ENCODE assay signal across 8 cellular contexts in genomic region chr14:105398726-105399440, GRCh38. TPM values are rescaled to one million over a fixed set of nuclear protein-coding genes. Genes with fewer than 3 reads are reported as not detected.
A peak's percentile ranks its signal among the peaks of the same experiment; 100 is the strongest.
DNase-seq lines count a peak whose midpoint lies in the region; ATAC-seq, FAIRE-seq and TF ChIP-seq lines count a peak whose summit lies in the region.

No MANE protein-coding gene starts in this region.

- peak overlapping the region; percentile 90 for H3K4me2 ChIP-seq in GM12878 (ENCODE audit: control insufficient read depth, insufficient read depth)

- TF ChIP-seq POLR2A in GM12878 (IDR thresholded peaks at IDR 0.05; ENCODE audit: low read depth, low read length) = peak; percentile 39

- peak overlapping the region; percentile 95 to 99 for H3K4me3 Mint-ChIP-seq in stimulated activated naive CD8-positive, alpha-beta T cell treated with anti-CD3 and anti-CD28 coated beads, Interleukin-15, amount 100 ng/mL, for 72 hours

- no peaks in the 10 kb centered on the region for H3K27me3 Mint-ChIP-seq in stimulated activated naive CD8-positive, alpha-beta T cell treated with anti-CD3 and anti-CD28 coated beads, Interleukin-15, amount 100 ng/mL, for 72 hours

- peaks cover 16% of the 10 kb centered on the region for H3K4me1 ChIP-seq in GM12878 (ENCODE audit: control insufficient read depth, insufficient read depth, low read length)

- no peaks in the 10 kb centered on the region; the same call in 2 of the 3 replicates for H3K9me3 ChIP-seq in GM12878 (replicated peaks; ENCODE audit: control insufficient read depth, insufficient read depth, low read length)

- BruUV-seq in GM12878 (replicated peaks; lab: Mats Ljungman, UMichigan) = no TSS peak

- no peak for TF ChIP-seq RAD21 in GM12878 (IDR thresholded peaks at IDR 0.05; ENCODE audit: insufficient read depth, low read depth, low read length)

- peak overlapping the region; percentile 88 for H3K4me3 ChIP-seq in GM12878

- CTCF ChIA-PET in GM12878 (lab: Yijun Ruan, JAX) = interaction anchor here (0.6 kb wide), 1 partner anchor 87 kb away, joined by 3 read pairs; no protein-coding TSS in a partner anchor

- SMC1A ChIA-PET in GM12878 (lab: Charles Lee; ENCODE audit: uncharacterized antibody, unreplicated experiment) = interaction anchor here (0.9 to 1.1 kb wide), 2 partner anchors 23 to 28 kb away, joined by 3 to 5 read pairs; no protein-coding TSS in a partner anchor

- H3K36me3 ChIP-seq in GM12878 (ENCODE audit: control insufficient read depth in 2 of 2, insufficient read depth in 2 of 2, low read length in 1 of 2) = peaks cover 1 to 12% of the 10 kb centered on the region in 2 experiments; a peak in 3 of 4 replicates

- RAD21 ChIA-PET in GM12878 (lab: Charles Lee; ENCODE audit: unreplicated experiment) = interaction anchor here (1.4 kb wide), 1 partner anchor 82 kb away, joined by 5 read pairs; no protein-coding TSS in a partner anchor

- H3K9me3 Mint-ChIP-seq in stimulated activated naive CD8-positive, alpha-beta T cell treated with anti-CD3 and anti-CD28 coated beads, Interleukin-15, amount 100 ng/mL, for 72 hours = peaks cover 8 to 13% of the 10 kb centered on the region in 2 donors

- no peak for TF ChIP-seq CTCF in GM12878 (IDR thresholded peaks at IDR 0.05 in 2 of 3, conservative IDR thresholded peaks at IDR 0.05 in 1 of 3; ENCODE audit: control insufficient read depth in 2 of 3, extremely low read depth in 1 of 3, insufficient read depth in 1 of 3, low read depth in 3 of 3, low read length in 3 of 3)

- in situ Hi-C loops in GM12878 (cut with MboI) = no loop called here

- peak overlapping the region; percentile 94 for H3K9ac ChIP-seq in GM12878 (ENCODE audit: control insufficient read depth, insufficient read depth, low read length)

- peaks cover 33% of the 10 kb centered on the region for H3K4me1 Mint-ChIP-seq in stimulated activated naive CD8-positive, alpha-beta T cell treated with anti-CD3 and anti-CD28 coated beads, Interleukin-15, amount 100 ng/mL, for 72 hours

- peak overlapping the region; percentile 96 to 99 for H3K27ac Mint-ChIP-seq in stimulated activated naive CD8-positive, alpha-beta T cell treated with anti-CD3 and anti-CD28 coated beads, Interleukin-15, amount 100 ng/mL, for 72 hours

- DNase-seq in stimulated activated CD4-positive, alpha-beta T cell treated with anti-CD3 and anti-CD28 coated beads, Interleukin-15, amount 100 ng/mL, for 24 hours = peak; percentile 69
- DNase-seq in stimulated activated CD4-positive, alpha-beta T cell treated with anti-CD3 and anti-CD28 coated beads, Interleukin-4, amount 100 ng/mL, for 24 hours = no peak
- peak; percentile 57 to 69 for DNase-seq in NOMO-1 (lab: John Stamatoyannopoulos, UW; ENCODE audit: unreplicated experiment in 2 of 2)
- DNase-seq in GM12878 (ENCODE audit: low read depth, low spot score) = no peak
- peak; percentile 28 for DNase-seq in iris pigment epithelial cell (ENCODE audit: low read depth)
- DNase-seq in stimulated activated naive CD8-positive, alpha-beta T cell treated with anti-CD3 and anti-CD28 coated beads, Interleukin-15, amount 100 ng/mL, for 72 hours = no peak
- DNase-seq in nucleus accumbens (lab: John Stamatoyannopoulos, UW) = no peak

- H2AFZ ChIP-seq in GM12878 (ENCODE audit: control insufficient read depth, low read depth, low read length) = peak overlapping the region; percentile 92

- no peaks in the 10 kb centered on the region for H4K20me1 ChIP-seq in GM12878 (ENCODE audit: control insufficient read depth, insufficient read depth)

- ATAC-seq in HG02938 (IDR thresholded peaks at IDR 0.05; ENCODE audit: unreplicated experiment) = peak; percentile 32
- peak; percentile 76 for ATAC-seq in GM12878
- peak; percentile 68 for ATAC-seq in stimulated activated naive CD8-positive, alpha-beta T cell treated with anti-CD3 and anti-CD28 coated beads, Interleukin-15, amount 100 ng/mL, for 72 hours

- 4% methylated on average over 35 of the region's 40 CpGs for WGBS in GM12878 (ENCODE audit: insufficient coverage, insufficient replicate concordance, low lambda C conversion rate, missing lambda C conversion rate)

- intact Hi-C loops in GM12878 (cut with micrococcal nuclease; ENCODE audit: unreplicated experiment) = no loop called here

- FAIRE-seq in GM12878 (lab: Jason Lieb, UNC) = no peak

- H3K79me2 ChIP-seq in GM12878 (ENCODE audit: control insufficient read depth, insufficient read depth, low read length) = peaks cover 15% of the 10 kb centered on the region

- peak overlapping the region; percentile 84 for H3K27ac ChIP-seq in GM12878 (ENCODE audit: control insufficient read depth, insufficient read depth)

- POLR2A ChIA-PET in GM12878 (lab: Charles Lee) = interaction anchor here (0.6 to 1.0 kb wide), 2 partner anchors 83 to 91 kb away, joined by 3 to 4 read pairs; no protein-coding TSS in a partner anchor

- no peaks in the 10 kb centered on the region for H3K27me3 ChIP-seq in GM12878 (replicated peaks in 1 of 2; ENCODE audit: control insufficient read depth in 2 of 2, insufficient read depth in 2 of 2, low read length in 1 of 2)

- TF ChIP-seq EP300 in GM12878 (IDR thresholded peaks at IDR 0.05; ENCODE audit: borderline replicate concordance in 1 of 2, control insufficient read depth in 1 of 2, low read depth in 2 of 2, low read length in 2 of 2) = no peak

TF ChIP-seq in GM12878, 131 proteins besides CTCF, POLR2A, EP300 and RAD21:
- 0 out of 2 replicates have a peak, but pooled peaks have one; percentile 2 for TF ChIP-seq POLR2AphosphoS2 (IDR thresholded peaks at IDR 0.05; ENCODE audit: low read depth, low read length)
- TF ChIP-seq LARP7 (IDR thresholded peaks at IDR 0.05) = 0 out of 2 replicates have a peak, but pooled peaks have one; percentile 10
- no peak for TF ChIP-seq IKZF2 (IDR thresholded peaks at IDR 0.05)
- peak; percentile 93 for TF ChIP-seq NR2F1 (conservative IDR thresholded peaks at IDR 0.05)
- no peak for TF ChIP-seq MLLT1 (IDR thresholded peaks at IDR 0.05)
- peak; percentile 1; the same call in 1 of the 2 replicates for TF ChIP-seq POLR2AphosphoS5 (IDR thresholded peaks at IDR 0.05; ENCODE audit: low read length)
- peak; percentile 49 for TF ChIP-seq MEF2B (IDR thresholded peaks at IDR 0.05; ENCODE audit: partially characterized antibody, poor library complexity, severe bottlenecking)
- TF ChIP-seq MYC (IDR thresholded peaks at IDR 0.05; ENCODE audit: insufficient read depth, insufficient read length, insufficient replicate concordance, low read length, severe bottlenecking) = peak; percentile 0
- TF ChIP-seq TCF3 (IDR thresholded peaks at IDR 0.05; ENCODE audit: borderline replicate concordance, insufficient read depth, low read depth, low read length) = no peak
- no peak; a peak in 1 of 4 replicates for TF ChIP-seq BHLHE40 (IDR thresholded peaks at IDR 0.05; ENCODE audit: borderline replicate concordance in 1 of 2, low read depth in 2 of 2, low read length in 1 of 2)
TF ChIP-seq in GM12878: peak in this region for 6.

RNA-seq across cellular contexts. Expression of gene TEX22, which starts 0.5 kb away (rescaled TPM):
- total RNA-seq in GM12878 (2013; cell fraction: nucleolus; rRNA removed) = 1.2 and 2.5 TPM in 2 replicates
- 0.49 and 1.0 TPM in 2 replicates for total RNA-seq in GM12878 (2014; rRNA removed)
- total RNA-seq in GM12878 (2014; rRNA removed; fragmentation: Illumina TruSeq; extraction: Trizol) = 0.54 and 0.64 TPM in 2 replicates
- total RNA-seq in GM12878 (2021) = 2.7 and 4.0 TPM in 2 replicates
- polyA plus RNA-seq in GM12878 (2011; ENCODE audit: low read depth) = 0.18 TPM
- 0.12 and 0.15 TPM in 2 replicates for polyA plus RNA-seq in GM12878 (2011; rRNA removed)
- polyA plus RNA-seq in GM12878 (2011; cell fraction: cytosol; rRNA removed) = 0.15 and 0.32 TPM in 2 replicates
- polyA plus RNA-seq in GM12878 (2011; cell fraction: nucleus; rRNA removed) = 2.1 and 2.2 TPM in 2 replicates
- polyA plus RNA-seq in GM12878 (2012) = 0.32 and 0.34 TPM in 2 replicates
- polyA plus RNA-seq in GM12878 (2014; fragmentation: Illumina TruSeq; extraction: Trizol) = 0.12 TPM in 1 of 2 replicates, not detected in the other
- under 1 TPM in 1 of 2 experiments, not detected in 1; 0.02 TPM for polyA plus RNA-seq in GM12878 (2014; fragmentation: Nextera tagmentation; extraction: Ambion mirVana)
- 0.63 and 0.80 TPM in 2 replicates for polyA plus RNA-seq in GM12878 (2014; rRNA removed)
- polyA plus RNA-seq in GM12878 (2016; fragmentation: Nextera tagmentation; extraction: Ambion mirVana) = 1 to 10 TPM; 1.1 to 1.3 TPM
- 0.10 and 0.15 TPM in 2 replicates for polyA minus RNA-seq in GM12878 (2011; rRNA and poly(A)+ RNA removed)
- polyA minus RNA-seq in GM12878 (2011; cell fraction: cytosol; rRNA and poly(A)+ RNA removed) = not detected in 2 replicates
- polyA minus RNA-seq in GM12878 (2011; cell fraction: nucleus; rRNA and poly(A)+ RNA removed) = 0.38 and 0.60 TPM in 2 replicates

RNA-seq across cellular contexts. Expression of gene MTA1, which starts 20.7 kb away (rescaled TPM):
- total RNA-seq in GM12878 (2013; cell fraction: nucleolus; rRNA removed) = 130 and 153 TPM in 2 replicates
- total RNA-seq in GM12878 (2014; rRNA removed) = 53.3 and 62.6 TPM in 2 replicates
- 28.1 and 30.8 TPM in 2 replicates for total RNA-seq in GM12878 (2014; rRNA removed; fragmentation: Illumina TruSeq; extraction: Trizol)
- total RNA-seq in GM12878 (2021) = 138 and 162 TPM in 2 replicates
- polyA plus RNA-seq in GM12878 (2011; ENCODE audit: low read depth) = 20.4 TPM
- polyA plus RNA-seq in GM12878 (2011; rRNA removed) = 26.0 and 52.3 TPM in 2 replicates
- 41.2 and 55.8 TPM in 2 replicates for polyA plus RNA-seq in GM12878 (2011; cell fraction: cytosol; rRNA removed)
- polyA plus RNA-seq in GM12878 (2011; cell fraction: nucleus; rRNA removed) = 459 and 605 TPM in 2 replicates
- 68.8 and 74.0 TPM in 2 replicates for polyA plus RNA-seq in GM12878 (2012)
- 9.6 and 30.4 TPM in 2 replicates for polyA plus RNA-seq in GM12878 (2014; fragmentation: Illumina TruSeq; extraction: Trizol)
- under 1 TPM; 0.14 to 0.69 TPM for polyA plus RNA-seq in GM12878 (2014; fragmentation: Nextera tagmentation; extraction: Ambion mirVana)
- polyA plus RNA-seq in GM12878 (2014; rRNA removed) = 114 and 134 TPM in 2 replicates
- polyA plus RNA-seq in GM12878 (2016; fragmentation: Nextera tagmentation; extraction: Ambion mirVana) = 10 to 100 TPM in 1 of 2 experiments, 1 to 10 TPM in 1; 7.7 to 10.3 TPM
- 22.1 and 40.2 TPM in 2 replicates for polyA minus RNA-seq in GM12878 (2011; rRNA and poly(A)+ RNA removed)
- polyA minus RNA-seq in GM12878 (2011; cell fraction: cytosol; rRNA and poly(A)+ RNA removed) = 42.9 and 49.3 TPM in 2 replicates
- 62.5 and 113 TPM in 2 replicates for polyA minus RNA-seq in GM12878 (2011; cell fraction: nucleus; rRNA and poly(A)+ RNA removed)

Comparison
In these comparisons a context has a peak if more than half of its experiments do, and no peak if none do; other contexts are left out.
1. DNase-seq: peak in stimulated activated CD4-positive, alpha-beta T cell treated with anti-CD3 and anti-CD28 coated beads, Interleukin-15, amount 100 ng/mL, for 24 hours (single experiment), NOMO-1 (2 of 2) and iris pigment epithelial cell (single experiment); none in stimulated activated CD4-positive, alpha-beta T cell treated with anti-CD3 and anti-CD28 coated beads, Interleukin-4, amount 100 ng/mL, for 24 hours (single experiment), GM12878 (single experiment), stimulated activated naive CD8-positive, alpha-beta T cell treated with anti-CD3 and anti-CD28 coated beads, Interleukin-15, amount 100 ng/mL, for 72 hours (0 of 2) and nucleus accumbens (0 of 56).
2. Peak in every context shown above with its lines, with median percentiles within 50 percentile points of each other: ATAC-seq.